Comparison of ENCODE assay signal across 9 cellular contexts in the genomic region with DNA sequence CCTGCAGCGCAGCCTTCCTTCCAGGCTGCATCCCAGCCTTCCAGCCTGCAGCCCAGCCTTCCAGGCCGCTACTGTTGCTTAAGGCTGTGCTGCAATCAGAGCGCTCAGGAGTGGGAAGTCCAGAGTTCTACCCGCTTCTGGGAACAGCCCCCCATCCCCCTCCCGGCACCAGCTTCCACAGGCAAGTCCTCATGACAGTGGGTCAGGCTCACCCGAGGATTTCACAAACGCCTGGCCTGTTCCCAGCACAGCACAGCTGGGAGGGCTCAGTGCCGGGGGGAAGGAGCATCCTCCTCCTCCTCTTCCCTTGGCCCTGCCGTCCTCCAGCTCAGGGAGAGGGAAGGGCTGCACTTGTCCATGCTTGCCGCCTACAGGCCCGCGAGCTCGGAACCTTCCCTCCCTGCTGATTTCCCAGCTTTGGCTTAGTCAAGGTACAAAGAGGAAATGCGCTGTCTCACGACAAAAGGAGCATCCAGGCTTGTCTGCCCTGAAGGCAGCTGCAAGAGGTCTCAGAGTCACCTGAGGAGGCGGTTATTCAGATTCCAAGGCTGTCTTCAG. TPM values are rescaled to one million over a fixed set of nuclear protein-coding genes. Genes with fewer than 3 reads are reported as not detected.
DNase-seq lines count a peak whose midpoint lies in the region; ATAC-seq, FAIRE-seq and TF ChIP-seq lines count a peak whose summit lies in the region.
"Had no signal": no experiment of that assay in that cellular context is flagged by ENCODE, and none has a peak within 500 bp of the region (broad histone marks: within the 10 kb centered on the region; RNA-seq: fewer than 3 reads in every experiment).

No MANE protein-coding gene starts in this region.

- H3K27me3 ChIP-seq in bronchial epithelial cell (ENCODE audit: control insufficient read depth, insufficient read depth, low read length) (peaks cover 1% of the 10 kb centered on the region), keratinocyte (ENCODE audit: control insufficient read depth, extremely low read depth, insufficient read depth, low read length) (no peaks in the 10 kb centered on the region)

- FAIRE-seq in bronchial epithelial cell (lab: Jason Lieb, UNC): peak; percentile 28
- peak; percentile 94 for FAIRE-seq in keratinocyte (lab: Jason Lieb, UNC)

- peak overlapping the region; percentile 91 for H3K27ac ChIP-seq in keratinocyte (ENCODE audit: control insufficient read depth, insufficient read depth, low read length)

- DNase-seq in activated naive CD4-positive, alpha-beta T cell treated with Interleukin-2 at 50 U/mL for 16 hours: no peak
- peak; percentile 99 for DNase-seq in bronchial epithelial cell (ENCODE audit: low read depth)
- peak; percentile 93 for DNase-seq in keratinocyte (ENCODE audit: low read depth, low spot score)
- DNase-seq in smooth muscle cell of the brain vasculature (ENCODE audit: low read depth, low spot score): peak; percentile 88
- DNase-seq in DMS153 treated with DMSO at 0.1 percent for 48 hours (lab: John Stamatoyannopoulos, UW; ENCODE audit: unreplicated experiment): no peak
- DNase-seq: activated naive CD8-positive, alpha-beta T cell treated with anti-CD3 and anti-CD28 coated beads, Interleukin-2, amount 10 ng/mL, durations not matched to agents 7 days and 5 days had no signal

- peaks cover 63% of the 10 kb centered on the region for H3K4me1 ChIP-seq in keratinocyte (ENCODE audit: control insufficient read depth, extremely low read depth, insufficient read depth, low read length)

- H3K9me3 Mint-ChIP-seq in activated naive CD4-positive, alpha-beta T cell treated with anti-CD3 and anti-CD28 coated beads, Interleukin-2, amount 50 U/mL, for 24 hours: no peaks in the 10 kb centered on the region
- H3K9me3 Mint-ChIP-seq: activated naive CD8-positive, alpha-beta T cell treated with anti-CD3 and anti-CD28 coated beads, Interleukin-2, amount 10 ng/mL, durations not matched to agents 7 days and 5 days had no signal

- H3K27me3 Mint-ChIP-seq in activated naive CD4-positive, alpha-beta T cell treated with anti-CD3 and anti-CD28 coated beads, Interleukin-2, amount 50 U/mL, for 24 hours: no peaks in the 10 kb centered on the region

- peaks cover 75% of the 10 kb centered on the region for H3K4me1 Mint-ChIP-seq in activated naive CD4-positive, alpha-beta T cell treated with anti-CD3 and anti-CD28 coated beads, Interleukin-2, amount 50 U/mL, for 24 hours

- peaks cover 4% of the 10 kb centered on the region for H3K36me3 Mint-ChIP-seq in activated naive CD4-positive, alpha-beta T cell treated with anti-CD3 and anti-CD28 coated beads, Interleukin-2, amount 50 U/mL, for 24 hours
- H3K36me3 Mint-ChIP-seq: activated naive CD8-positive, alpha-beta T cell treated with anti-CD3 and anti-CD28 coated beads, Interleukin-2, amount 10 ng/mL, durations not matched to agents 7 days and 5 days had no signal

- peak overlapping the region; percentile 79 for H3K4me2 ChIP-seq in keratinocyte (ENCODE audit: control insufficient read depth, extremely low read depth, insufficient read depth, low read depth, low read length)

- TF ChIP-seq CTCF in bronchial epithelial cell (IDR thresholded peaks at IDR 0.05; ENCODE audit: insufficient read depth, low read length, severe bottlenecking) (peak; percentile 34), keratinocyte (optimal IDR thresholded peaks at IDR 0.05 in 1 of 3, IDR thresholded peaks at IDR 0.05 in 1 of 3, conservative IDR thresholded peaks at IDR 0.05 in 1 of 3; ENCODE audit: extremely low read depth in 1 of 3, insufficient read depth in 2 of 3, low read length in 3 of 3) (peak in 1 of 3 experiments; percentile 34)

- peak overlapping the region; percentile 83 for H3K4me3 Mint-ChIP-seq in activated naive CD4-positive, alpha-beta T cell treated with anti-CD3 and anti-CD28 coated beads, Interleukin-2, amount 50 U/mL, for 24 hours

- no peaks in the 10 kb centered on the region for H4K20me1 ChIP-seq in keratinocyte (ENCODE audit: control insufficient read depth, extremely low read depth, insufficient read depth, low read length)

- dilution Hi-C loops in keratinocyte (cut with MboI; ENCODE audit: extremely low pct_ligation_motif_present, low sequenced_read_pairs): no loop called here

- no peaks in the 10 kb centered on the region for H3K9me3 ChIP-seq in keratinocyte (ENCODE audit: control insufficient read depth, low read depth, low read length)

- ATAC-seq in HG03469 (IDR thresholded peaks at IDR 0.05; ENCODE audit: unreplicated experiment) (no peak), HG03439 (IDR thresholded peaks at IDR 0.05; ENCODE audit: unreplicated experiment) (no peak)

- H3K36me3 ChIP-seq in bronchial epithelial cell (ENCODE audit: control insufficient read depth, insufficient read depth, low read length): no peaks in the 10 kb centered on the region
- peaks cover 0 to 4% of the 10 kb centered on the region in 2 experiments for H3K36me3 ChIP-seq in keratinocyte (ENCODE audit: control insufficient read depth in 2 of 2, extremely low read depth in 1 of 2, insufficient read depth in 2 of 2, low read length in 2 of 2)

- H3K9ac ChIP-seq in keratinocyte (ENCODE audit: control insufficient read depth, extremely low read depth, insufficient read depth, low read length): peak overlapping the region; percentile 67

- H3K79me2 ChIP-seq in keratinocyte (ENCODE audit: control insufficient read depth, insufficient read depth, low read length): no peaks in the 10 kb centered on the region

- H2AFZ ChIP-seq in keratinocyte (ENCODE audit: control insufficient read depth, low read length): peak overlapping the region; percentile 4

- peaks cover 2% of the 10 kb centered on the region for H3K9me1 ChIP-seq in keratinocyte (ENCODE audit: control insufficient read depth, extremely low read depth, insufficient read depth, low read length)

- H3K4me3 ChIP-seq in bronchial epithelial cell (ENCODE audit: low read depth, low read length) (no peak overlapping the region), keratinocyte (ENCODE audit: control insufficient read depth in 2 of 3, extremely low read depth in 1 of 3, insufficient read depth in 2 of 3, low read depth in 1 of 3, low read length in 3 of 3) (peak overlapping the region in 2 of 3 experiments; percentile 3 to 42)

- no peak overlapping the region for H3K27ac Mint-ChIP-seq in activated naive CD4-positive, alpha-beta T cell treated with anti-CD3 and anti-CD28 coated beads, Interleukin-2, amount 50 U/mL, for 24 hours
- H3K27ac Mint-ChIP-seq: activated naive CD8-positive, alpha-beta T cell treated with anti-CD3 and anti-CD28 coated beads, Interleukin-2, amount 10 ng/mL, durations not matched to agents 7 days and 5 days had no signal

RNA-seq across cellular contexts. Expression of gene SOCS3, which starts 8.3 kb away (rescaled TPM):
- 10.0 and 13.7 TPM in 2 replicates for total RNA-seq in bronchial epithelial cell
- 2.7 to 16.5 TPM (median 9.4 TPM) in 3 replicates for polyA plus RNA-seq in keratinocyte
- polyA plus RNA-seq in keratinocyte (2011; ENCODE audit: low read depth): 0.62 TPM
- 5.3 and 9.8 TPM in 2 replicates for polyA plus RNA-seq in keratinocyte (2011; cell fraction: cytosol; rRNA removed)
- polyA plus RNA-seq in keratinocyte (2011; cell fraction: nucleus; rRNA removed): 42.9 and 46.8 TPM in 2 replicates
- 1.8 and 2.4 TPM in 2 replicates for polyA plus RNA-seq in keratinocyte (2012; ENCODE audit: low replicate concordance)
- 2.3 to 8.1 TPM (median 4.7 TPM) in 3 replicates for polyA minus RNA-seq in keratinocyte
- 13.0 TPM for polyA minus RNA-seq in keratinocyte (2011; cell fraction: cytosol; rRNA and poly(A)+ RNA removed)
- polyA minus RNA-seq in keratinocyte (2011; cell fraction: nucleus; rRNA and poly(A)+ RNA removed): 28.2 and 31.1 TPM in 2 replicates

RNA-seq across cellular contexts. Expression of gene PGS1, which starts 26.9 kb away (rescaled TPM):
- 22.5 and 25.8 TPM in 2 replicates for total RNA-seq in bronchial epithelial cell
- polyA plus RNA-seq in keratinocyte: 18.4 to 21.1 TPM (median 19.6 TPM) in 3 replicates
- 4.4 TPM for polyA plus RNA-seq in keratinocyte (2011; ENCODE audit: low read depth)
- polyA plus RNA-seq in keratinocyte (2011; cell fraction: cytosol; rRNA removed): 9.7 and 12.4 TPM in 2 replicates
- polyA plus RNA-seq in keratinocyte (2011; cell fraction: nucleus; rRNA removed): 57.5 and 59.6 TPM in 2 replicates
- polyA plus RNA-seq in keratinocyte (2012; ENCODE audit: low replicate concordance): 13.5 TPM in 2 replicates
- 19.8 to 30.5 TPM (median 23.7 TPM) in 3 replicates for polyA minus RNA-seq in keratinocyte
- polyA minus RNA-seq in keratinocyte (2011; cell fraction: cytosol; rRNA and poly(A)+ RNA removed): 16.9 TPM
- polyA minus RNA-seq in keratinocyte (2011; cell fraction: nucleus; rRNA and poly(A)+ RNA removed): 21.7 and 29.6 TPM in 2 replicates

Comparison
In these comparisons a context has a peak if more than half of its experiments do, and no peak if none do; other contexts are left out.
1. DNase-seq: peak in bronchial epithelial cell (single experiment), keratinocyte (single experiment) and smooth muscle cell of the brain vasculature (single experiment); none in activated naive CD4-positive, alpha-beta T cell treated with Interleukin-2 at 50 U/mL for 16 hours (single experiment) and DMS153 treated with DMSO at 0.1 percent for 48 hours (single experiment).